In genomic region chr1:115450641-115451040, GRCh38 we compare ENCODE assay signal across 22 cellular contexts.
DNase-seq lines count a peak whose midpoint lies in the region; ATAC-seq and TF ChIP-seq lines count a peak whose summit lies in the region.
"Had no signal": no experiment of that assay in that cellular context is flagged by ENCODE, and none has a peak within 500 bp of the region (broad histone marks: within the 10 kb centered on the region; RNA-seq: fewer than 3 reads in every experiment).

No MANE protein-coding gene starts in this region.

- no peak for TF ChIP-seq POLR2A in testis (IDR thresholded peaks at IDR 0.05)

- TF ChIP-seq CTCF in testis (IDR thresholded peaks at IDR 0.05), result no peak

- H3K27ac ChIP-seq in testis, result no peak overlapping the region
- H3K27ac ChIP-seq: A549; BLaER1 treated with 17β-estradiol and CSF1 and Interleukin-3, amounts not matched to agents 10 nM and 100 nM; KMS-11 had no signal

- DNase-seq in NCI-H226 (peak; percentile 88), RPMI7951 (ENCODE audit: low read depth) (peak; percentile 56), left lobe of liver (ENCODE audit: low spot score) (peak; percentile 50), testis (peak; percentile 88)
- DNase-seq: AML-193; CD4-positive, alpha-beta T cell; H9; MM.1S; NCI-H1048; NCI-H1417; NCI-H1694; NCI-H2029 treated with DMSO at 0.1 percent for 48 hours; NCI-H526 treated with DMSO at 0.1 percent for 48 hours; SK-N-SH had no signal

- intact Hi-C loops in testis (cut with DNase I; ENCODE audit: low total_unique reads), result no loop called here

- H3K4me1 ChIP-seq in testis, result peaks cover 11% of the 10 kb centered on the region
- H3K4me1 ChIP-seq: A549; BLaER1 treated with 17β-estradiol and CSF1 and Interleukin-3, amounts not matched to agents 10 nM and 100 nM had no signal

- H3K9me3 ChIP-seq in testis, result no peaks in the 10 kb centered on the region
- H3K9me3 ChIP-seq: A549; BLaER1 treated with 17β-estradiol and CSF1 and Interleukin-3, amounts not matched to agents 10 nM and 100 nM; SK-N-SH had no signal

- ATAC-seq in left lobe of liver (no peak), HG03159 (IDR thresholded peaks at IDR 0.05; ENCODE audit: unreplicated experiment) (no peak), GM21528 (IDR thresholded peaks at IDR 0.05; ENCODE audit: low FRiP score, unreplicated experiment) (no peak), HG02642 (IDR thresholded peaks at IDR 0.05; ENCODE audit: poor library complexity, unreplicated experiment) (no peak)
- ATAC-seq: A549, GM23338, Panc1 had no signal

- no peak overlapping the region for H3K4me3 ChIP-seq in testis
- H3K4me3 ChIP-seq: A549; BLaER1 treated with 17β-estradiol and CSF1 and Interleukin-3, amounts not matched to agents 10 nM and 100 nM; GM23338 had no signal

- no peaks in the 10 kb centered on the region for H3K27me3 ChIP-seq in testis
- H3K27me3 ChIP-seq: BLaER1 treated with 17β-estradiol and CSF1 and Interleukin-3, amounts not matched to agents 10 nM and 100 nM had no signal

- H3K36me3 ChIP-seq in testis (ENCODE audit: low read depth, missing control alignments), result no peaks in the 10 kb centered on the region
- H3K36me3 ChIP-seq: BLaER1 treated with 17β-estradiol and CSF1 and Interleukin-3, amounts not matched to agents 10 nM and 100 nM had no signal

- 30 to 58% methylated on average over 5 of the region's 5 CpGs for WGBS in testis, 2 donors
